Comparison of ENCODE assay signal across 1 cellular context in the genomic region with DNA sequence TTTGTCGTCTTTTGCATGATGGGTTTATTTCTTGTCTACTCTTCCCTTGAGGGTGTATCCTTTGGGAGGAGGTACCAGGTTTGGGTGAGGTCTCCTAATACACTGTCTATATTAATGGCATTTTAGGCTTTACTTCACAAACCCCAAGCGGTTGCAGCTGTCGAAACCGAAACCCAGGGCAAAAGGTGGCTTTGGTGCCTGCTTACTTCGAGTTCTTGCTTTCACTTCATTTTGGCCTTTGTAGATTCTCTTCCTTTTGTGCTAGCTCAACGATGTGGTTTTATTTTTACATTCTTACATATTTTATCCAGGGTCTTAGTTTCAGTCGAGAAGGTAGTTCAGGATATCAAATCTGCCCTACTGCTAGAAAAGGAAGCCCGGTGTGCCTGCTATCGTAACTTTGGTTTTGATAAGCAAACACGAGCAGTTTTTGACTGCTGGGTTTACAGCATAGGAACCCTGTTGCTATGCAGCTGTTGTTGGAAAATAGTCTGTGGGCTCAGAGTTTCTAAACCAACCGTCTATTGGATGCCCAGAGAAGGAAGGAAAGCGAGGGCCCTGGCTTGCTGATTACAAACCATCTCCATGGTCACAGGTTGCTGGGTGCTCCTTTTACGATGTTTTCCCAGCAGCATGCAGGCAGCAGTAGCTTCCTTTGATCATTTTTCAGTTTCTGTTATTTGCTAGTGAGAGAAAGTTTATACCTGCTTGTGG.
TF ChIP-seq lines count a peak whose summit lies in the region.

No MANE protein-coding gene starts in this region.

TF ChIP-seq in SK-N-SH treated with all-trans-retinoic acid at 6 μM for 48 hours, 23 proteins besides CTCF, POLR2A, EP300 and RAD21 (continued from another document):
- TF ChIP-seq, protein P1, sequence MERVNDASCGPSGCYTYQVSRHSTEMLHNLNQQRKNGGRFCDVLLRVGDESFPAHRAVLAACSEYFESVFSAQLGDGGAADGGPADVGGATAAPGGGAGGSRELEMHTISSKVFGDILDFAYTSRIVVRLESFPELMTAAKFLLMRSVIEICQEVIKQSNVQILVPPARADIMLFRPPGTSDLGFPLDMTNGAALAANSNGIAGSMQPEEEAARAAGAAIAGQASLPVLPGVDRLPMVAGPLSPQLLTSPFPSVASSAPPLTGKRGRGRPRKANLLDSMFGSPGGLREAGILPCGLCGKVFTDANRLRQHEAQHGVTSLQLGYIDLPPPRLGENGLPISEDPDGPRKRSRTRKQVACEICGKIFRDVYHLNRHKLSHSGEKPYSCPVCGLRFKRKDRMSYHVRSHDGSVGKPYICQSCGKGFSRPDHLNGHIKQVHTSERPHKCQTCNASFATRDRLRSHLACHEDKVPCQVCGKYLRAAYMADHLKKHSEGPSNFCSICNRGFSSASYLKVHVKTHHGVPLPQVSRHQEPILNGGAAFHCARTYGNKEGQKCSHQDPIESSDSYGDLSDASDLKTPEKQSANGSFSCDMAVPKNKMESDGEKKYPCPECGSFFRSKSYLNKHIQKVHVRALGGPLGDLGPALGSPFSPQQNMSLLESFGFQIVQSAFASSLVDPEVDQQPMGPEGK (CRISPR knock-in tag; IDR thresholded peaks at IDR 0.05; ENCODE audit: borderline replicate concordance): no peak
- TF ChIP-seq SNAI2 (CRISPR knock-in tag; IDR thresholded peaks at IDR 0.05): no peak
